ENCODE assay signal across 1 cellular context in genomic region chr1:153532769-153533599, GRCh38.
TF ChIP-seq lines count a peak whose summit lies in the region.

No MANE protein-coding gene starts in this region.

TF ChIP-seq in HepG2, 621 proteins besides CTCF, POLR2A, EP300 and RAD21 (continued from another document and continues in another):
- TF ChIP-seq ZBTB4 (CRISPR knock-in tag; IDR thresholded peaks at IDR 0.05; ENCODE audit: borderline replicate concordance), result no peak
- no peak for TF ChIP-seq ZNF775 (CRISPR knock-in tag; IDR thresholded peaks at IDR 0.05; ENCODE audit: borderline replicate concordance)
- TF ChIP-seq FUBP1 (CRISPR knock-in tag; IDR thresholded peaks at IDR 0.05; ENCODE audit: borderline replicate concordance), result no peak
- TF ChIP-seq ZNF777 (CRISPR knock-in tag; IDR thresholded peaks at IDR 0.05), result 0 out of 2 replicates have a peak, but pooled peaks have one; percentile 15
- TF ChIP-seq ZNF879 (CRISPR knock-in tag; IDR thresholded peaks at IDR 0.05), result no peak
- no peak for TF ChIP-seq TOE1 (CRISPR knock-in tag; IDR thresholded peaks at IDR 0.05)
- no peak for TF ChIP-seq ZNF577 (CRISPR knock-in tag; IDR thresholded peaks at IDR 0.05; ENCODE audit: borderline replicate concordance, low read depth)
- no peak for TF ChIP-seq MNT (IDR thresholded peaks at IDR 0.05)
- no peak for TF ChIP-seq SAFB2 (CRISPR knock-in tag; IDR thresholded peaks at IDR 0.05; ENCODE audit: borderline replicate concordance, low read depth)
- no peak for TF ChIP-seq ZFP90 (CRISPR knock-in tag; IDR thresholded peaks at IDR 0.05; ENCODE audit: borderline replicate concordance)
- TF ChIP-seq ZNF841 (CRISPR knock-in tag; IDR thresholded peaks at IDR 0.05; ENCODE audit: borderline replicate concordance), result no peak
- no peak for TF ChIP-seq FOXC1 (CRISPR knock-in tag; IDR thresholded peaks at IDR 0.05; ENCODE audit: borderline replicate concordance)
- no peak for TF ChIP-seq MXI1 (IDR thresholded peaks at IDR 0.05; ENCODE audit: borderline replicate concordance, low read depth, low read length)
- TF ChIP-seq U2AF2 (IDR thresholded peaks at IDR 0.05; ENCODE audit: low read depth, low read length), result no peak
- no peak for TF ChIP-seq ZNF768 (CRISPR knock-in tag; IDR thresholded peaks at IDR 0.05)
- no peak for TF ChIP-seq PTBP1 (IDR thresholded peaks at IDR 0.05; ENCODE audit: low read depth, low read length, poor library complexity, severe bottlenecking)
- TF ChIP-seq SP4 (CRISPR knock-in tag; IDR thresholded peaks at IDR 0.05), result no peak
- TF ChIP-seq HDAC6 (IDR thresholded peaks at IDR 0.05; ENCODE audit: low read depth, low read length), result no peak
- no peak for TF ChIP-seq ZNF335 (CRISPR knock-in tag; IDR thresholded peaks at IDR 0.05)
- TF ChIP-seq ZNF878 (CRISPR knock-in tag; IDR thresholded peaks at IDR 0.05), result peak; percentile 17; the same call in 1 of the 2 replicates
- TF ChIP-seq SMAD3 (CRISPR knock-in tag; IDR thresholded peaks at IDR 0.05), result no peak
- peak; percentile 46; the same call in 1 of the 2 replicates for TF ChIP-seq KAT8 (CRISPR knock-in tag; IDR thresholded peaks at IDR 0.05)
- TF ChIP-seq SOX13 (IDR thresholded peaks at IDR 0.05), result no peak
- peak in 1 of 2 experiments; percentile 47; a peak in 1 of 4 replicates for TF ChIP-seq SOX13 (CRISPR knock-in tag; conservative IDR thresholded peaks at IDR 0.05 in 1 of 2, IDR thresholded peaks at IDR 0.05 in 1 of 2)
- no peak for TF ChIP-seq IKZF1 (IDR thresholded peaks at IDR 0.05)
- TF ChIP-seq GATAD2A (CRISPR knock-in tag; IDR thresholded peaks at IDR 0.05), result peak; percentile 69
- no peak; the same call in 1 of the 2 replicates for TF ChIP-seq GABPB1 (CRISPR knock-in tag; IDR thresholded peaks at IDR 0.05)
- no peak for TF ChIP-seq IRF2 (CRISPR knock-in tag; IDR thresholded peaks at IDR 0.05)
- TF ChIP-seq ZNF781 (CRISPR knock-in tag; IDR thresholded peaks at IDR 0.05; ENCODE audit: borderline replicate concordance, not compliant biosample characterization), result peak; percentile 44
- TF ChIP-seq ARID2 (CRISPR knock-in tag; IDR thresholded peaks at IDR 0.05; ENCODE audit: borderline replicate concordance), result no peak
- TF ChIP-seq ZNF747 (CRISPR knock-in tag; IDR thresholded peaks at IDR 0.05; ENCODE audit: borderline replicate concordance), result no peak
- no peak for TF ChIP-seq NAIF1 (CRISPR knock-in tag; IDR thresholded peaks at IDR 0.05; ENCODE audit: borderline replicate concordance)
- TF ChIP-seq PLSCR1 (CRISPR knock-in tag; IDR thresholded peaks at IDR 0.05; ENCODE audit: borderline replicate concordance), result no peak
- no peak for TF ChIP-seq ZBTB26 (CRISPR knock-in tag; IDR thresholded peaks at IDR 0.05; ENCODE audit: borderline replicate concordance)
- TF ChIP-seq ATF1 (CRISPR knock-in tag; IDR thresholded peaks at IDR 0.05), result no peak
- TF ChIP-seq ZNF354B (CRISPR knock-in tag; IDR thresholded peaks at IDR 0.05), result no peak
- no peak; the same call in 1 of the 2 replicates for TF ChIP-seq SKIL (CRISPR knock-in tag; IDR thresholded peaks at IDR 0.05; ENCODE audit: borderline replicate concordance)
- TF ChIP-seq NFIB (CRISPR knock-in tag; IDR thresholded peaks at IDR 0.05; ENCODE audit: borderline replicate concordance), result no peak
- TF ChIP-seq ZNF589 (CRISPR knock-in tag; conservative IDR thresholded peaks at IDR 0.05), result no peak
- no peak for TF ChIP-seq NFE2 (CRISPR knock-in tag; IDR thresholded peaks at IDR 0.05)
- TF ChIP-seq ZFP1 (CRISPR knock-in tag; IDR thresholded peaks at IDR 0.05), result no peak
- 0 out of 2 replicates have a peak, but pooled peaks have one; percentile 46 for TF ChIP-seq ZNF563 (CRISPR knock-in tag; IDR thresholded peaks at IDR 0.05)
- TF ChIP-seq ELF3 (CRISPR knock-in tag; IDR thresholded peaks at IDR 0.05), result peak; percentile 24
- TF ChIP-seq SNRNP70 (IDR thresholded peaks at IDR 0.05; ENCODE audit: low read depth, low read length), result no peak
- no peak for TF ChIP-seq DZIP1 (CRISPR knock-in tag; IDR thresholded peaks at IDR 0.05)
- no peak for TF ChIP-seq ZNF256 (CRISPR knock-in tag; conservative IDR thresholded peaks at IDR 0.05)
- TF ChIP-seq KLF11 (CRISPR knock-in tag; IDR thresholded peaks at IDR 0.05), result no peak
- TF ChIP-seq NFYB (CRISPR knock-in tag; IDR thresholded peaks at IDR 0.05), result 0 out of 2 replicates have a peak, but pooled peaks have one; percentile 4
